ENCODE assay signal across 23 cellular contexts in genomic region chr11:46072172-46072964, GRCh38. TPM values are rescaled to one million over a fixed set of nuclear protein-coding genes. Genes with fewer than 3 reads are reported as not detected.
DNase-seq lines count a peak whose midpoint lies in the region; ATAC-seq and TF ChIP-seq lines count a peak whose summit lies in the region.
"Had no signal": no experiment of that assay in that cellular context is flagged by ENCODE, and none has a peak within 500 bp of the region (broad histone marks: within the 10 kb centered on the region; RNA-seq: fewer than 3 reads in every experiment).

No MANE protein-coding gene starts in this region.

- H3K9me3 Mint-ChIP-seq in nephron progenitor cell, result peaks cover 4% of the 10 kb centered on the region
- H3K9me3 Mint-ChIP-seq: activated CD4-positive, alpha-beta T cell treated with anti-CD3 and anti-CD28 coated beads, Interleukin-2, amount 10 ng/mL, durations not matched to agents 7 days and 5 days; activated naive CD8-positive, alpha-beta T cell treated with anti-CD3 and anti-CD28 coated beads, Interleukin-2, amount 50 U/mL, for 24 hours; IgD-negative memory B cell; mesothelial cell of epicardium had no signal

- H3K4me3 ChIP-seq in esophagus squamous epithelium (no peak overlapping the region), HAP-1 (no peak overlapping the region)
- H3K4me3 ChIP-seq: A549, BLaER1, stomach had no signal

- H3K36me3 ChIP-seq in esophagus squamous epithelium (peaks cover 0 to 21% (median 0%) of the 10 kb centered on the region in 3 donors), HAP-1 (replicated peaks) (peaks cover 6% of the 10 kb centered on the region; the same call in 1 of the 2 replicates)
- H3K36me3 ChIP-seq: brain microvascular endothelial cell had no signal

- H3K4me3 Mint-ChIP-seq in nephron progenitor cell, result no peak overlapping the region
- H3K4me3 Mint-ChIP-seq: activated CD4-positive, alpha-beta T cell treated with anti-CD3 and anti-CD28 coated beads, Interleukin-2, amount 10 ng/mL, durations not matched to agents 7 days and 5 days; activated naive CD8-positive, alpha-beta T cell treated with anti-CD3 and anti-CD28 coated beads, Interleukin-2, amount 50 U/mL, for 24 hours; IgD-negative memory B cell; mesothelial cell of epicardium had no signal

- H3K36me3 Mint-ChIP-seq in nephron progenitor cell (ENCODE audit: low read depth), result peaks cover 41% of the 10 kb centered on the region

- TF ChIP-seq POLR2A in esophagus squamous epithelium (IDR thresholded peaks at IDR 0.05), result no peak

- H3K27ac ChIP-seq in esophagus squamous epithelium, result peak overlapping the region in 3 of 4 donors; percentile 12 to 59 (median 37)
- H3K27ac ChIP-seq: A549, BLaER1, brain microvascular endothelial cell, epithelial cell of prostate, RWPE1 had no signal

- ATAC-seq in Right ventricle myocardium superior (ENCODE audit: poor library complexity) (peak; percentile 71), GM21717 (IDR thresholded peaks at IDR 0.05; ENCODE audit: unreplicated experiment) (no peak), HG03108 (IDR thresholded peaks at IDR 0.05; ENCODE audit: unreplicated experiment) (no peak)
- ATAC-seq: A549; activated naive CD8-positive, alpha-beta T cell treated with anti-CD3 and anti-CD28 coated beads, Interleukin-2, amount 50 U/mL, for 24 hours had no signal

- no peak for DNase-seq in Right ventricle myocardium superior
- no peak for DNase-seq in cardiac septum (ENCODE audit: low spot score)
- no peak for DNase-seq in esophagus squamous epithelium (lab: John Stamatoyannopoulos, UW)
- DNase-seq in nephron progenitor cell, result no peak
- no peak for DNase-seq in HAP-1 (ENCODE audit: low spot score in 2 of 2)
- DNase-seq in DMS79 (lab: John Stamatoyannopoulos, UW), result no peak
- DNase-seq: activated CD4-positive, alpha-beta T cell treated with anti-CD3 and anti-CD28 coated beads, Interleukin-2, amount 10 ng/mL, durations not matched to agents 7 days and 5 days; activated naive CD8-positive, alpha-beta T cell treated with anti-CD3 and anti-CD28 coated beads, Interleukin-2, amount 50 U/mL, for 24 hours; brain microvascular endothelial cell; dermis blood vessel endothelial cell; MM.1S; NCI-H1436 treated with DMSO at 0.1 percent for 48 hours; NCI-H526 treated with DMSO at 0.1 percent for 48 hours; stimulated activated CD4-positive, alpha-beta T cell treated with anti-CD3 and anti-CD28 coated beads, Interleukin-4, amount 100 ng/mL, for 4 hours; stomach had no signal

- no peaks in the 10 kb centered on the region for H3K27me3 ChIP-seq in esophagus squamous epithelium
- H3K27me3 ChIP-seq in HAP-1 (ENCODE audit: low read depth), result no peaks in the 10 kb centered on the region
- H3K27me3 ChIP-seq: BLaER1, brain microvascular endothelial cell, stomach had no signal

- H3K4me1 Mint-ChIP-seq in nephron progenitor cell, result peaks cover 21% of the 10 kb centered on the region
- H3K4me1 Mint-ChIP-seq: mesothelial cell of epicardium had no signal

- 62 to 73% methylated on average over 4 of the region's 4 CpGs for WGBS in esophagus squamous epithelium, 2 donors

- H3K9me3 ChIP-seq in esophagus squamous epithelium, result no peaks in the 10 kb centered on the region
- H3K9me3 ChIP-seq in HAP-1, result no peaks in the 10 kb centered on the region
- H3K9me3 ChIP-seq: A549, BLaER1, stomach had no signal

- no peak for TF ChIP-seq CTCF in esophagus squamous epithelium (IDR thresholded peaks at IDR 0.05)
- no peak for TF ChIP-seq CTCF in nephron progenitor cell (IDR thresholded peaks at IDR 0.05)

- in situ Hi-C loops in HAP-1 (cut with MboI; ENCODE audit: low sequenced_read_pairs), result no loop called here

- peak overlapping the region; percentile 33 for H3K27ac Mint-ChIP-seq in nephron progenitor cell
- H3K27ac Mint-ChIP-seq: activated CD4-positive, alpha-beta T cell treated with anti-CD3 and anti-CD28 coated beads, Interleukin-2, amount 10 ng/mL, durations not matched to agents 7 days and 5 days; activated naive CD8-positive, alpha-beta T cell treated with anti-CD3 and anti-CD28 coated beads, Interleukin-2, amount 50 U/mL, for 24 hours; mesothelial cell of epicardium had no signal

- no peaks in the 10 kb centered on the region for H3K27me3 Mint-ChIP-seq in nephron progenitor cell (ENCODE audit: low read depth, poor library complexity)
- H3K27me3 Mint-ChIP-seq: activated CD4-positive, alpha-beta T cell treated with anti-CD3 and anti-CD28 coated beads, Interleukin-2, amount 10 ng/mL, durations not matched to agents 7 days and 5 days; activated naive CD8-positive, alpha-beta T cell treated with anti-CD3 and anti-CD28 coated beads, Interleukin-2, amount 50 U/mL, for 24 hours; IgD-negative memory B cell had no signal

- intact Hi-C loops in Right ventricle myocardium superior (cut with DNase I), result no loop called here
- intact Hi-C loops in cardiac septum (cut with DNase I), result no loop called here
- intact Hi-C loops in esophagus squamous epithelium (cut with DNase I), result no loop called here

- peaks cover 0 to 70% (median 11%) of the 10 kb centered on the region in 3 donors for H3K4me1 ChIP-seq in esophagus squamous epithelium
- H3K4me1 ChIP-seq in HAP-1, result no peaks in the 10 kb centered on the region
- H3K4me1 ChIP-seq: BLaER1 had no signal

RNA-seq across cellular contexts. Expression of gene PHF21A, which starts 48.9 kb away (rescaled TPM):
- 36.6 TPM for total RNA-seq in Right ventricle myocardium superior
- 43.8 TPM for total RNA-seq in cardiac septum
- 10 to 100 TPM; 11.2 to 22.3 (median 15.9) TPM for total RNA-seq in esophagus squamous epithelium
